9 cellular contexts compared by ENCODE assay signal in the genomic region with DNA sequence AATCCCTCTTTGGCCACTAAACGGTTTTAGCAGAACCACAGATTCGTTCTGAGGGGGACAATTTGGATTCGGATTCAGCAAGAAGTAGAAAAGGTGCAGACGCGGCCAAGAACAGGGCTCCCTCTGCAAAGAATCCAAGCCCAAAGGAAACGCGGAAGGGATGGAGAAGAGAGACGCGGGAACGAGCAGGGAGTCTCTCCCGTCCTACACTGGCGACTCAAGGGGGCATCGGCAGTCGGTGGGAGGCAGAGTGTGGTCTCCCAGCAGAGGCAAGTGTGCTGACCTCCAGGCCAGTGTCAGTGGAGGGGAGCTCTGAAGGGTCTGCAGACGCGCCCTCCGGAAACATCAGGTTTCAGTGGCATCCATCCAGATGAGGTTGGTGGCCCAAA. TPM values are rescaled to one million over a fixed set of nuclear protein-coding genes. Genes with fewer than 3 reads are reported as not detected.
DNase-seq lines count a peak whose midpoint lies in the region; ATAC-seq, FAIRE-seq and TF ChIP-seq lines count a peak whose summit lies in the region.
"Had no signal": no experiment of that assay in that cellular context is flagged by ENCODE, and none has a peak within 500 bp of the region (broad histone marks: within the 10 kb centered on the region; RNA-seq: fewer than 3 reads in every experiment).

No MANE protein-coding gene starts in this region.

- H3K27ac ChIP-seq in A549 (no peak overlapping the region), GM23338 (ENCODE audit: low read depth) (no peak overlapping the region), breast epithelium (no peak overlapping the region)
- H3K27ac ChIP-seq: epithelial cell of prostate had no signal

- WGBS in A549 (ENCODE audit: missing lambda C conversion rate): 49% methylated on average over 15 of the region's 17 CpGs

- TF ChIP-seq POLR2A in A549 (IDR thresholded peaks at IDR 0.05; ENCODE audit: low read length) (no peak), breast epithelium (IDR thresholded peaks at IDR 0.05) (no peak)

- no peaks in the 10 kb centered on the region for H3K79me2 ChIP-seq in GM23338 (replicated peaks; ENCODE audit: insufficient read depth)

- no peak overlapping the region for H3K27ac Mint-ChIP-seq in GM23338

- H3K27me3 Mint-ChIP-seq in GM23338 (ENCODE audit: insufficient read depth, low read depth, poor library complexity): peaks cover 44% of the 10 kb centered on the region

- no peak for FAIRE-seq in A549 (lab: Jason Lieb, UNC)

- TF ChIP-seq RAD21 in A549 (conservative IDR thresholded peaks at IDR 0.05 in 1 of 2, IDR thresholded peaks at IDR 0.05 in 1 of 2): no peak

- no peak for TF ChIP-seq CTCF in A549 (IDR thresholded peaks at IDR 0.05)
- TF ChIP-seq CTCF in GM23338 (conservative IDR thresholded peaks at IDR 0.05; ENCODE audit: low read depth in 2 of 2): no peak
- no peak for TF ChIP-seq CTCF in breast epithelium (IDR thresholded peaks at IDR 0.05)
- TF ChIP-seq CTCF in mucosa of descending colon (IDR thresholded peaks at IDR 0.05): no peak

- no peaks in the 10 kb centered on the region for H3K9me2 ChIP-seq in GM23338 (ENCODE audit: insufficient read depth)

- H2AFZ ChIP-seq in GM23338: peak overlapping the region; percentile 98

- no peaks in the 10 kb centered on the region for H3K36me3 ChIP-seq in GM23338 (ENCODE audit: insufficient read depth)
- no peaks in the 10 kb centered on the region for H3K36me3 ChIP-seq in breast epithelium
- no peaks in the 10 kb centered on the region for H3K36me3 ChIP-seq in mucosa of descending colon (ENCODE audit: low read depth)

- peak overlapping the region; percentile 56; the same call in 2 of the 3 replicates for H3K4me3 ChIP-seq in A549
- H3K4me3 ChIP-seq in GM23338: peak overlapping the region; percentile 85
- peak overlapping the region; percentile 16 to 71 (median 58) for H3K4me3 ChIP-seq in breast epithelium
- no peak overlapping the region for H3K4me3 ChIP-seq in mucosa of descending colon

- H3K4me1 Mint-ChIP-seq in GM23338: peaks cover 27% of the 10 kb centered on the region

- peak overlapping the region; percentile 83 for H3K4me3 Mint-ChIP-seq in GM23338

- no peaks in the 10 kb centered on the region for H3K9me3 ChIP-seq in A549
- H3K9me3 ChIP-seq in breast epithelium: no peaks in the 10 kb centered on the region
- no peaks in the 10 kb centered on the region for H3K9me3 ChIP-seq in mucosa of descending colon

- H3K27me3 ChIP-seq in GM23338 (ENCODE audit: insufficient read depth) (peaks cover 67% of the 10 kb centered on the region), breast epithelium (peaks cover 0 to 34% of the 10 kb centered on the region in 2 donors)

- CTCF ChIA-PET in A549 (lab: Yijun Ruan, JAX): no interaction called here

- no peaks in the 10 kb centered on the region for H3F3A ChIP-seq in GM23338 (replicated peaks; ENCODE audit: low read depth)

- H3K36me3 Mint-ChIP-seq in GM23338 (ENCODE audit: low read depth): no peaks in the 10 kb centered on the region; the same call in 2 of the 3 replicates

- H3K4me2 ChIP-seq in A549 (peak overlapping the region; percentile 98), GM23338 (peak overlapping the region; percentile 95)

- peak in 1 of 2 experiments; percentile 15; a peak in 2 of 6 replicates for ATAC-seq in A549
- peak; percentile 38 for ATAC-seq in GM23338
- ATAC-seq in mucosa of descending colon: peak; percentile 12
- ATAC-seq in HG03045 (IDR thresholded peaks at IDR 0.05; ENCODE audit: unreplicated experiment): no peak
- ATAC-seq in HG02763 (IDR thresholded peaks at IDR 0.05; ENCODE audit: unreplicated experiment): no peak
- no peak for ATAC-seq in HG03175 (IDR thresholded peaks at IDR 0.05; ENCODE audit: unreplicated experiment)

- TF ChIP-seq EP300 in A549 (IDR thresholded peaks at IDR 0.05): no peak

- intact Hi-C loops in breast epithelium (cut with DNase I; ENCODE audit: low total_unique reads) (no loop called here), mucosa of descending colon (cut with DNase I, micrococcal nuclease) (no loop called here)

- DNase-seq in A549 (ENCODE audit: low read depth in 1 of 2, low spot score in 1 of 2) (no peak), GM23338 (ENCODE audit: low spot score) (peak; percentile 57), breast epithelium (ENCODE audit: low spot score in 2 of 2) (no peak), mucosa of descending colon (no peak), NCI-H1694 treated with DMSO at 0.1 percent for 48 hours (lab: John Stamatoyannopoulos, UW) (no peak)

- peaks cover 6% of the 10 kb centered on the region; the same call in 1 of the 3 replicates for H3K4me1 ChIP-seq in A549
- peaks cover 22% of the 10 kb centered on the region for H3K4me1 ChIP-seq in GM23338 (ENCODE audit: insufficient read depth)
- no peaks in the 10 kb centered on the region for H3K4me1 ChIP-seq in breast epithelium
- peaks cover 7% of the 10 kb centered on the region for H3K4me1 ChIP-seq in mucosa of descending colon (ENCODE audit: low read depth)

- POLR2A ChIA-PET in A549 (lab: Yijun Ruan, JAX): no interaction called here

- no peaks in the 10 kb centered on the region for H4K20me1 ChIP-seq in GM23338 (replicated peaks; ENCODE audit: insufficient read depth)

- no peaks in the 10 kb centered on the region for H3K9me3 Mint-ChIP-seq in GM23338

TF ChIP-seq in A549, 52 proteins besides CTCF, POLR2A, EP300 and RAD21:
- no peak for TF ChIP-seq NPAS2 (CRISPR knock-in tag; IDR thresholded peaks at IDR 0.05; ENCODE audit: borderline replicate concordance)
- no peak for TF ChIP-seq MYC (IDR thresholded peaks at IDR 0.05; ENCODE audit: borderline replicate concordance, low read length)
- TF ChIP-seq HOXB5 (CRISPR knock-in tag; IDR thresholded peaks at IDR 0.05): no peak
- TF ChIP-seq BHLHE40 (IDR thresholded peaks at IDR 0.05; ENCODE audit: low read depth, low read length): no peak
- no peak for TF ChIP-seq ESRRA (IDR thresholded peaks at IDR 0.05; ENCODE audit: borderline replicate concordance, low read length)
- TF ChIP-seq GATA3 (IDR thresholded peaks at IDR 0.05; ENCODE audit: borderline replicate concordance): no peak
- TF ChIP-seq JUNB (IDR thresholded peaks at IDR 0.05): no peak
- no peak for TF ChIP-seq RCOR1 (IDR thresholded peaks at IDR 0.05; ENCODE audit: low read depth, low read length)
- TF ChIP-seq HOXB13 (CRISPR knock-in tag; IDR thresholded peaks at IDR 0.05; ENCODE audit: low read depth): no peak
- TF ChIP-seq FOXS1 (CRISPR knock-in tag; IDR thresholded peaks at IDR 0.05): no peak
- no peak for TF ChIP-seq RARB (CRISPR knock-in tag; IDR thresholded peaks at IDR 0.05)
- no peak for TF ChIP-seq JUN (IDR thresholded peaks at IDR 0.05)

TF ChIP-seq in GM23338, 12 proteins besides CTCF, POLR2A, EP300 and RAD21:
- TF ChIP-seq STAT1 (IDR thresholded peaks at IDR 0.05; ENCODE audit: unreplicated experiment): no peak
- no peak for TF ChIP-seq ZNF114 (CRISPR knock-in tag; IDR thresholded peaks at IDR 0.05)
- TF ChIP-seq EZH2 (IDR thresholded peaks at IDR 0.05; ENCODE audit: low read depth, unreplicated experiment): peak; percentile 73

RNA-seq across cellular contexts. Expression of gene TMEM163, which starts 1.1 kb away (rescaled TPM):
- polyA plus RNA-seq in A549 (2011; rRNA removed) (not detected in 2 replicates), A549 (2017; fragmentation: RNase III; extraction: RNeasy Plus Mini Kit Qiagen cat#74134 plus additional on column Dnase treatment) (0.07 TPM in 1 of 3 replicates, not detected in the others), GM23338 (2016; fragmentation: Nextera tagmentation; extraction: Ambion mirVana) (1.3 and 1.8 TPM in 2 replicates)
- polyA plus RNA-seq in A549 (2012; cell fraction: cytosol; rRNA removed): not detected in 2 replicates
- polyA plus RNA-seq in A549 (2012; cell fraction: nucleus; rRNA removed): 0.02 TPM in 1 of 2 replicates, not detected in the other
- polyA minus RNA-seq in A549 (2011; rRNA and poly(A)+ RNA removed): not detected in 2 replicates
- 0.85 and 1.1 TPM in 2 replicates for total RNA-seq in GM23338 (2014; rRNA removed; shearing (Covaris generic))
- total RNA-seq in breast epithelium (1 to 10 TPM in 1 of 3 donors, under 1 TPM in 2; 0.32 to 1.5 (median 0.66) TPM), mucosa of descending colon (1 to 10 TPM in 1 of 3 donors, under 1 TPM in 2; 0.41 to 1.5 (median 0.60) TPM)

Comparison
In these comparisons a context has a peak if more than half of its experiments do, and no peak if none do; other contexts are left out.
1. ATAC-seq: peak in GM23338 (single experiment) and mucosa of descending colon (single experiment); none in HG03045 (single experiment), HG02763 (single experiment) and HG03175 (single experiment).